30 cellular contexts compared by ENCODE assay signal in genomic region chr1:62188111-62188510, GRCh38. TPM values are rescaled to one million over a fixed set of nuclear protein-coding genes. Genes with fewer than 3 reads are reported as not detected.
"Had no signal": no experiment of that assay in that cellular context is flagged by ENCODE, and none has a peak within 500 bp of the region (broad histone marks: within the 10 kb centered on the region; RNA-seq: fewer than 3 reads in every experiment).

No MANE protein-coding gene starts in this region.

- H3K27ac Mint-ChIP-seq: naive thymus-derived CD8-positive, alpha-beta T cell; natural killer cell treated with Interleukin-12 subunit alpha and Interleukin-12 subunit beta and Interleukin-15 and Interleukin-18, amount 100 ng/mL, for 72 hours; nephron progenitor cell; progenitor cell of endocrine pancreas; stimulated activated effector memory CD8-positive, alpha-beta T cell treated with anti-CD3 and anti-CD28 coated beads, Interleukin-12 subunit alpha, Interleukin-12 subunit beta, amount 100 ng/mL, for 72 hours; stimulated activated naive B cell treated with anti-CD40 and anti-IgM and Interleukin-4, amounts not matched to agents 10 μg/mL and 1 μg/mL and 100 μg/mL, for 72 hours; stimulated activated naive CD8-positive, alpha-beta T cell treated with anti-CD3 and anti-CD28 coated beads, Interleukin-15, Interleukin-2, amounts not matched to agents 100 ng/mL and 50 ng/mL, for 24 hours had no signal

- H3K27ac ChIP-seq: ovary, parathyroid adenoma, psoas muscle, right lobe of liver, sigmoid colon, stomach, thoracic aorta, thyroid gland, tibial nerve, upper lobe of left lung, vagina had no signal

- H3K36me3 ChIP-seq: ovary, right lobe of liver, sigmoid colon, stomach, thoracic aorta, thyroid gland, tibial nerve, upper lobe of left lung, vagina had no signal

- H3K4me3 ChIP-seq: ovary, psoas muscle, right lobe of liver, sigmoid colon, stomach, thoracic aorta, thyroid gland, tibial nerve, upper lobe of left lung, vagina had no signal

- H3K9ac ChIP-seq: parathyroid adenoma had no signal

- H3K4me3 Mint-ChIP-seq: naive thymus-derived CD8-positive, alpha-beta T cell; natural killer cell treated with Interleukin-12 subunit alpha and Interleukin-12 subunit beta and Interleukin-15 and Interleukin-18, amount 100 ng/mL, for 72 hours; nephron progenitor cell; neural crest cell; stimulated activated effector memory CD8-positive, alpha-beta T cell treated with anti-CD3 and anti-CD28 coated beads, Interleukin-12 subunit alpha, Interleukin-12 subunit beta, amount 100 ng/mL, for 72 hours; stimulated activated naive B cell treated with anti-CD40 and anti-IgM and Interleukin-4, amounts not matched to agents 10 μg/mL and 1 μg/mL and 100 μg/mL, for 72 hours; stimulated activated naive CD8-positive, alpha-beta T cell treated with anti-CD3 and anti-CD28 coated beads, Interleukin-15, Interleukin-2, amounts not matched to agents 100 ng/mL and 50 ng/mL, for 24 hours had no signal

- H3K4me1 ChIP-seq: parathyroid adenoma, psoas muscle, right lobe of liver, sigmoid colon, stomach, thyroid gland, tibial nerve, upper lobe of left lung, vagina had no signal

- H3K9me3 Mint-ChIP-seq: naive thymus-derived CD8-positive, alpha-beta T cell; natural killer cell treated with Interleukin-12 subunit alpha and Interleukin-12 subunit beta and Interleukin-15 and Interleukin-18, amount 100 ng/mL, for 72 hours; nephron progenitor cell; neural crest cell; stimulated activated effector memory CD8-positive, alpha-beta T cell treated with anti-CD3 and anti-CD28 coated beads, Interleukin-12 subunit alpha, Interleukin-12 subunit beta, amount 100 ng/mL, for 72 hours; stimulated activated naive B cell treated with anti-CD40 and anti-IgM and Interleukin-4, amounts not matched to agents 10 μg/mL and 1 μg/mL and 100 μg/mL, for 72 hours; stimulated activated naive CD8-positive, alpha-beta T cell treated with anti-CD3 and anti-CD28 coated beads, Interleukin-15, Interleukin-2, amounts not matched to agents 100 ng/mL and 50 ng/mL, for 24 hours had no signal

- H2AFZ ChIP-seq: parathyroid adenoma had no signal

- H3K9me3 ChIP-seq: ovary, psoas muscle, right lobe of liver, sigmoid colon, stomach, thoracic aorta, thyroid gland, tibial nerve, upper lobe of left lung, vagina had no signal

- DNase-seq: naive thymus-derived CD8-positive, alpha-beta T cell; nephron progenitor cell; occipital lobe; ovary; psoas muscle; sigmoid colon; small intestine; stimulated activated CD4-positive, alpha-beta T cell treated with anti-CD3 and anti-CD28 coated beads, Interleukin-15, amount 100 ng/mL, for 24 hours; stimulated activated CD4-positive, alpha-beta T cell treated with anti-CD3 and anti-CD28 coated beads, Interleukin-2, amount 100 ng/mL, for 24 hours; stimulated activated CD4-positive, alpha-beta T cell treated with anti-CD3 and anti-CD28 coated beads, Interleukin-2, amount 100 ng/mL, for 48 hours; stimulated activated CD4-positive, alpha-beta T cell treated with anti-CD3 and anti-CD28 coated beads, Interleukin-4, amount 100 ng/mL, for 24 hours; stimulated activated naive B cell treated with anti-CD40 and anti-IgM and Interleukin-4, amounts not matched to agents 10 μg/mL and 1 μg/mL and 100 μg/mL, for 72 hours; stimulated activated naive CD4-positive, alpha-beta T cell treated with Interleukin-2 at 50 U/mL for 16 hours; stomach; thyroid gland; trophoblast cell had no signal

- ATAC-seq: naive thymus-derived CD8-positive, alpha-beta T cell; natural killer cell treated with Interleukin-12 subunit alpha and Interleukin-12 subunit beta and Interleukin-15 and Interleukin-18, amount 100 ng/mL, for 72 hours; psoas muscle; right lobe of liver; stimulated activated effector memory CD8-positive, alpha-beta T cell treated with anti-CD3 and anti-CD28 coated beads, Interleukin-12 subunit alpha, Interleukin-12 subunit beta, amount 100 ng/mL, for 72 hours; stimulated activated naive B cell treated with anti-CD40 and anti-IgM and Interleukin-4, amounts not matched to agents 10 μg/mL and 1 μg/mL and 100 μg/mL, for 72 hours had no signal

- H3K36me3 Mint-ChIP-seq: naive thymus-derived CD8-positive, alpha-beta T cell; natural killer cell treated with Interleukin-12 subunit alpha and Interleukin-12 subunit beta and Interleukin-15 and Interleukin-18, amount 100 ng/mL, for 72 hours; stimulated activated effector memory CD8-positive, alpha-beta T cell treated with anti-CD3 and anti-CD28 coated beads, Interleukin-12 subunit alpha, Interleukin-12 subunit beta, amount 100 ng/mL, for 72 hours; stimulated activated naive B cell treated with anti-CD40 and anti-IgM and Interleukin-4, amounts not matched to agents 10 μg/mL and 1 μg/mL and 100 μg/mL, for 72 hours had no signal

- H3K27me3 ChIP-seq: ovary, right lobe of liver, sigmoid colon, stomach, thyroid gland, tibial nerve, upper lobe of left lung, vagina had no signal

- H3K4me1 Mint-ChIP-seq: naive thymus-derived CD8-positive, alpha-beta T cell; stimulated activated effector memory CD8-positive, alpha-beta T cell treated with anti-CD3 and anti-CD28 coated beads, Interleukin-12 subunit alpha, Interleukin-12 subunit beta, amount 100 ng/mL, for 72 hours; stimulated activated naive B cell treated with anti-CD40 and anti-IgM and Interleukin-4, amounts not matched to agents 10 μg/mL and 1 μg/mL and 100 μg/mL, for 72 hours had no signal

RNA-seq across cellular contexts. Expression of gene L1TD1, which starts 6.5 kb away (rescaled TPM):
- total RNA-seq: naive thymus-derived CD8-positive, alpha-beta T cell; natural killer cell treated with Interleukin-12 subunit alpha and Interleukin-12 subunit beta and Interleukin-15 and Interleukin-18, amount 100 ng/mL, for 72 hours; occipital lobe; osteoblast; skeletal muscle tissue; ureter; vagina had no signal
- polyA plus RNA-seq: naive thymus-derived CD8-positive, alpha-beta T cell had no signal
